Comparison of ENCODE assay signal across 35 cellular contexts in genomic region chr1:116991918-116992317, GRCh38. TPM values are rescaled to one million over a fixed set of nuclear protein-coding genes. Genes with fewer than 3 reads are reported as not detected.
DNase-seq lines count a peak whose midpoint lies in the region; ATAC-seq, FAIRE-seq and TF ChIP-seq lines count a peak whose summit lies in the region.
"Had no signal": no experiment of that assay in that cellular context is flagged by ENCODE, and none has a peak within 500 bp of the region (broad histone marks: within the 10 kb centered on the region; RNA-seq: fewer than 3 reads in every experiment).

No MANE protein-coding gene starts in this region.

- H3K4me1 ChIP-seq in GM23248 (ENCODE audit: insufficient read depth) (peaks cover 37% of the 10 kb centered on the region), astrocyte (ENCODE audit: insufficient read depth, low read length) (peaks cover 42% of the 10 kb centered on the region)
- peaks cover 0 to 36% of the 10 kb centered on the region in 2 donors for H3K4me1 ChIP-seq in naive thymus-derived CD4-positive, alpha-beta T cell (ENCODE audit: control insufficient read depth in 2 of 2, insufficient read depth in 2 of 2, low read length in 2 of 2)
- H3K4me1 ChIP-seq: psoas muscle, testis had no signal

- POLR2A ChIA-PET in naive thymus-derived CD4-positive, alpha-beta T cell (lab: Charles Lee) = interaction anchor here (0.7 to 1.1 kb wide), 2 partner anchors 9 to 11 kb away, joined by 4 to 9 read pairs; partner anchors contain the start of gene CD101

- no peaks in the 10 kb centered on the region for H3K9me3 ChIP-seq in GM23248 (ENCODE audit: low read depth)
- H3K9me3 ChIP-seq in astrocyte (ENCODE audit: insufficient read depth, low read depth, low read length) = no peaks in the 10 kb centered on the region
- H3K9me3 ChIP-seq in naive thymus-derived CD4-positive, alpha-beta T cell (ENCODE audit: control insufficient read depth in 2 of 3, low read length in 3 of 3) = no peaks in the 10 kb centered on the region
- H3K9me3 ChIP-seq: ascending aorta, psoas muscle, sigmoid colon, testis had no signal

- H3K4me2 ChIP-seq in GM23248 (ENCODE audit: unreplicated experiment) (no peak overlapping the region), astrocyte (ENCODE audit: low read length) (no peak overlapping the region)
- H3K4me2 ChIP-seq: PC-9 had no signal

- H3K27ac ChIP-seq in GM23248 = 0 out of 2 replicates have a peak overlapping the region, but pooled peaks have one; percentile 94
- H3K27ac ChIP-seq in astrocyte (ENCODE audit: low read depth, low read length) = peak overlapping the region; percentile 97
- H3K27ac ChIP-seq in naive thymus-derived CD4-positive, alpha-beta T cell (ENCODE audit: low read depth, low read length) = no peak overlapping the region
- H3K27ac ChIP-seq: PC-9, testis had no signal

- no peak overlapping the region for H3K4me3 ChIP-seq in GM23248
- H3K4me3 ChIP-seq in astrocyte (ENCODE audit: insufficient read depth, low read depth, low read length) = no peak overlapping the region
- no peak overlapping the region for H3K4me3 ChIP-seq in naive thymus-derived CD4-positive, alpha-beta T cell (ENCODE audit: low read length)
- H3K4me3 ChIP-seq: ascending aorta, PC-9, psoas muscle, sigmoid colon, testis had no signal

- H3K9ac ChIP-seq in GM23248 = no peak overlapping the region
- peak overlapping the region; percentile 77 for H3K9ac ChIP-seq in astrocyte (ENCODE audit: low read length)

- H3K79me2 ChIP-seq in GM23248 (ENCODE audit: insufficient read depth) = no peaks in the 10 kb centered on the region
- no peaks in the 10 kb centered on the region for H3K79me2 ChIP-seq in astrocyte (ENCODE audit: insufficient read depth, low read length)

- intact Hi-C loops in naive thymus-derived CD4-positive, alpha-beta T cell (cut with micrococcal nuclease) = no loop called here

- H3K4me3 Mint-ChIP-seq in activated naive CD4-positive, alpha-beta T cell treated with anti-CD3 and anti-CD28 coated beads, Interleukin-2, amount 50 U/mL, for 24 hours = peak overlapping the region; percentile 28
- no peak overlapping the region for H3K4me3 Mint-ChIP-seq in astrocyte (ENCODE audit: unreplicated experiment)
- peak overlapping the region; percentile 3 to 76 (median 68) for H3K4me3 Mint-ChIP-seq in naive thymus-derived CD4-positive, alpha-beta T cell
- H3K4me3 Mint-ChIP-seq: activated CD4-positive, alpha-beta memory T cell treated with anti-CD3 and anti-CD28 coated beads for 36 hours; central memory CD8-positive, alpha-beta T cell; immature natural killer cell; mesothelial cell of epicardium; naive B cell; stimulated activated naive B cell treated with anti-CD40 and anti-IgM and Interleukin-4, amounts not matched to agents 10 μg/mL and 1 μg/mL and 100 μg/mL, for 72 hours had no signal

- H3K27me3 ChIP-seq in GM23248 (replicated peaks; ENCODE audit: insufficient read depth) (no peaks in the 10 kb centered on the region), astrocyte (ENCODE audit: insufficient read depth, low read length) (no peaks in the 10 kb centered on the region)
- H3K27me3 ChIP-seq in naive thymus-derived CD4-positive, alpha-beta T cell (ENCODE audit: control insufficient read depth in 2 of 2, insufficient read depth in 2 of 2, low read length in 2 of 2) = no peaks in the 10 kb centered on the region
- H3K27me3 ChIP-seq: ascending aorta, sigmoid colon, testis had no signal

- no peaks in the 10 kb centered on the region for H3K9me3 Mint-ChIP-seq in activated naive CD4-positive, alpha-beta T cell treated with anti-CD3 and anti-CD28 coated beads, Interleukin-2, amount 50 U/mL, for 24 hours
- no peaks in the 10 kb centered on the region for H3K9me3 Mint-ChIP-seq in astrocyte (ENCODE audit: unreplicated experiment)
- H3K9me3 Mint-ChIP-seq in naive thymus-derived CD4-positive, alpha-beta T cell = peaks cover 0 to 4% (median 0%) of the 10 kb centered on the region in 11 donors
- H3K9me3 Mint-ChIP-seq: activated CD4-positive, alpha-beta memory T cell treated with anti-CD3 and anti-CD28 coated beads for 36 hours; central memory CD8-positive, alpha-beta T cell; immature natural killer cell; stimulated activated naive B cell treated with anti-CD40 and anti-IgM and Interleukin-4, amounts not matched to agents 10 μg/mL and 1 μg/mL and 100 μg/mL, for 72 hours had no signal

- in situ Hi-C loops in GM23248 (cut with MboI) = no loop called here

- H4K20me1 ChIP-seq in GM23248 (ENCODE audit: insufficient read depth) = no peaks in the 10 kb centered on the region
- no peaks in the 10 kb centered on the region for H4K20me1 ChIP-seq in astrocyte (ENCODE audit: insufficient read depth, low read length)

- peaks cover 33% of the 10 kb centered on the region for H3F3A ChIP-seq in GM23248 (ENCODE audit: insufficient read depth)

- no peaks in the 10 kb centered on the region for H3K27me3 Mint-ChIP-seq in activated naive CD4-positive, alpha-beta T cell treated with anti-CD3 and anti-CD28 coated beads, Interleukin-2, amount 50 U/mL, for 24 hours
- H3K27me3 Mint-ChIP-seq in astrocyte (ENCODE audit: low read depth, unreplicated experiment) = no peaks in the 10 kb centered on the region
- no peaks in the 10 kb centered on the region for H3K27me3 Mint-ChIP-seq in naive thymus-derived CD4-positive, alpha-beta T cell
- H3K27me3 Mint-ChIP-seq: activated CD4-positive, alpha-beta memory T cell treated with anti-CD3 and anti-CD28 coated beads for 36 hours; central memory CD8-positive, alpha-beta T cell had no signal

- H2AFZ ChIP-seq in GM23248 (no peak overlapping the region), astrocyte (ENCODE audit: low read depth, low read length) (no peak overlapping the region)
- H2AFZ ChIP-seq: PC-9 had no signal

- H3K27ac Mint-ChIP-seq in activated naive CD4-positive, alpha-beta T cell treated with anti-CD3 and anti-CD28 coated beads, Interleukin-2, amount 50 U/mL, for 24 hours = no peak overlapping the region
- peak overlapping the region; percentile 69 for H3K27ac Mint-ChIP-seq in astrocyte (ENCODE audit: unreplicated experiment)
- peak overlapping the region; percentile 9 to 74 (median 19) for H3K27ac Mint-ChIP-seq in naive thymus-derived CD4-positive, alpha-beta T cell
- H3K27ac Mint-ChIP-seq: activated CD4-positive, alpha-beta memory T cell treated with anti-CD3 and anti-CD28 coated beads for 36 hours; mesothelial cell of epicardium; stimulated activated naive B cell treated with anti-CD40 and anti-IgM and Interleukin-4, amounts not matched to agents 10 μg/mL and 1 μg/mL and 100 μg/mL, for 72 hours had no signal

- 93 to 100% methylated on average over 1 of the region's 1 CpG for WGBS in GM23248 (ENCODE audit: low coverage in 1 of 2, low lambda C conversion rate in 2 of 2, missing lambda C conversion rate in 2 of 2), 2 experiments

- CTCF ChIA-PET in naive thymus-derived CD4-positive, alpha-beta T cell (lab: Charles Lee) = no interaction called here

- H3K36me3 ChIP-seq in GM23248 (ENCODE audit: low read depth) = no peaks in the 10 kb centered on the region
- no peaks in the 10 kb centered on the region for H3K36me3 ChIP-seq in astrocyte (ENCODE audit: insufficient read depth, low read length)
- H3K36me3 ChIP-seq in naive thymus-derived CD4-positive, alpha-beta T cell (ENCODE audit: control insufficient read depth in 2 of 3, insufficient read depth in 3 of 3, low read length in 3 of 3) = no peaks in the 10 kb centered on the region
- H3K36me3 ChIP-seq: ascending aorta had no signal

- H3K36me3 Mint-ChIP-seq in activated naive CD4-positive, alpha-beta T cell treated with anti-CD3 and anti-CD28 coated beads, Interleukin-2, amount 50 U/mL, for 24 hours = no peaks in the 10 kb centered on the region
- peaks cover 31% of the 10 kb centered on the region for H3K36me3 Mint-ChIP-seq in astrocyte (ENCODE audit: low read depth, unreplicated experiment)
- peaks cover 0 to 14% (median 0%) of the 10 kb centered on the region in 5 donors for H3K36me3 Mint-ChIP-seq in naive thymus-derived CD4-positive, alpha-beta T cell
- H3K36me3 Mint-ChIP-seq: activated CD4-positive, alpha-beta memory T cell treated with anti-CD3 and anti-CD28 coated beads for 36 hours; immature natural killer cell; naive B cell; stimulated activated naive B cell treated with anti-CD40 and anti-IgM and Interleukin-4, amounts not matched to agents 10 μg/mL and 1 μg/mL and 100 μg/mL, for 72 hours had no signal

- TF ChIP-seq CTCF in astrocyte (IDR thresholded peaks at IDR 0.05; ENCODE audit: insufficient read depth, low read depth, low read length) = no peak

- FAIRE-seq in astrocyte (lab: Jason Lieb, UNC) = no peak
- FAIRE-seq: A204.1, H54 had no signal

- no peaks in the 10 kb centered on the region for H3K9me2 ChIP-seq in GM23248 (ENCODE audit: insufficient read depth)

- H3K4me1 Mint-ChIP-seq in activated naive CD4-positive, alpha-beta T cell treated with anti-CD3 and anti-CD28 coated beads, Interleukin-2, amount 50 U/mL, for 24 hours = peaks cover 50% of the 10 kb centered on the region
- peaks cover 20% of the 10 kb centered on the region for H3K4me1 Mint-ChIP-seq in astrocyte (ENCODE audit: low read depth, unreplicated experiment)
- peaks cover 16 to 58% (median 55%) of the 10 kb centered on the region in 7 donors for H3K4me1 Mint-ChIP-seq in naive thymus-derived CD4-positive, alpha-beta T cell

- no peak for DNase-seq in activated naive CD4-positive, alpha-beta T cell treated with anti-CD3 and anti-CD28 coated beads, Interleukin-2, amount 50 U/mL, for 16 hours
- DNase-seq in GM23248 (no peak), astrocyte (ENCODE audit: low read depth) (no peak), activated T-cell treated with anti-CD3 and anti-CD28 coated beads for 4 hours (no peak), HUDEP-2 (lab: John Stamatoyannopoulos, UW; ENCODE audit: unreplicated experiment in 76 of 76) (no peak)
- no peak for DNase-seq in naive thymus-derived CD4-positive, alpha-beta T cell
- DNase-seq: activated CD4-positive, alpha-beta memory T cell treated with anti-CD3 and anti-CD28 coated beads for 36 hours; activated CD4-positive, CD25-positive, alpha-beta regulatory T cell treated with anti-CD3 and anti-CD28 coated beads, Interleukin-2, amount 50 U/mL, for 72 hours; dermis blood vessel endothelial cell; DMS53; GDM1; hypothalamus; immature natural killer cell; left colon; naive B cell; NCI-H1417; NCI-H2029 treated with DMSO at 0.1 percent for 48 hours; NCI-H526; NK-92 treated with Interleukin-12 subunit alpha and Interleukin-12 subunit beta, amount 100 ng/mL, for 24 hours; nucleus accumbens; PC-9; psoas muscle; SIG-M5; sigmoid colon; stimulated activated CD4-positive, alpha-beta T cell treated with anti-CD3 and anti-CD28 coated beads, Interleukin-4, amount 100 ng/mL, for 4 hours; stimulated activated naive B cell treated with anti-CD40 and anti-IgM and Interleukin-4, amounts not matched to agents 10 μg/mL and 1 μg/mL and 100 μg/mL, for 72 hours; testis had no signal

- ATAC-seq in naive thymus-derived CD4-positive, alpha-beta T cell = no peak
- no peak for ATAC-seq in HG02981 (IDR thresholded peaks at IDR 0.05; ENCODE audit: unreplicated experiment)
- ATAC-seq: left colon; stimulated activated naive B cell treated with anti-CD40 and anti-IgM and Interleukin-4, amounts not matched to agents 10 μg/mL and 1 μg/mL and 100 μg/mL, for 72 hours had no signal

RNA-seq across cellular contexts. Expression of gene CD101, which starts 9.6 kb away (rescaled TPM):
- not detected in 2 replicates for total RNA-seq in GM23248 (2014; rRNA removed; shearing (Covaris generic))
- not detected in 2 replicates for polyA plus RNA-seq in GM23248 (2016; fragmentation: Nextera tagmentation; extraction: Ambion mirVana)
- 1.6 and 2.6 TPM in 2 replicates for total RNA-seq in astrocyte
- 10 to 100 TPM in 3 of 5 experiments, 1 to 10 TPM in 2; 3.9 to 15.4 (median 10.3) TPM for total RNA-seq in naive thymus-derived CD4-positive, alpha-beta T cell
- polyA plus RNA-seq in naive thymus-derived CD4-positive, alpha-beta T cell = 1 to 10 TPM; 5.8 to 9.9 TPM
- total RNA-seq: ascending aorta, fibroblast of lung had no signal
- polyA plus RNA-seq: fibroblast of lung had no signal
